1 cellular context compared by ENCODE assay signal in genomic region chr19:39409886-39410619, GRCh38.
A peak's percentile ranks its signal among the peaks of the same experiment; 100 is the strongest.
TF ChIP-seq lines count a peak whose summit lies in the region.

No MANE protein-coding gene starts in this region.

TF ChIP-seq in HepG2, 621 proteins besides CTCF, POLR2A, EP300 and RAD21 (continues in another document):
- peak; percentile 57; the same call in 1 of the 2 replicates for TF ChIP-seq ZNF710 (CRISPR knock-in tag; IDR thresholded peaks at IDR 0.05; ENCODE audit: borderline replicate concordance)
- TF ChIP-seq WIZ (CRISPR knock-in tag; IDR thresholded peaks at IDR 0.05) = no peak
- no peak; the same call in 1 of the 2 replicates for TF ChIP-seq ZNF788 (CRISPR knock-in tag; IDR thresholded peaks at IDR 0.05; ENCODE audit: borderline replicate concordance)
- TF ChIP-seq ZBTB7B (CRISPR knock-in tag; IDR thresholded peaks at IDR 0.05) = peak; percentile 73; the same call in 1 of the 2 replicates
- TF ChIP-seq HNF1A (IDR thresholded peaks at IDR 0.05; ENCODE audit: low read depth) = no peak
- TF ChIP-seq HNF1A (CRISPR knock-in tag; IDR thresholded peaks at IDR 0.05; ENCODE audit: borderline replicate concordance) = 0 out of 2 replicates have a peak, but pooled peaks have one; percentile 13
- peak; percentile 21; the same call in 1 of the 2 replicates for TF ChIP-seq ZBTB40 (IDR thresholded peaks at IDR 0.05)
- no peak for TF ChIP-seq ZBTB40 (CRISPR knock-in tag; IDR thresholded peaks at IDR 0.05)
- TF ChIP-seq ZFP91 (CRISPR knock-in tag; IDR thresholded peaks at IDR 0.05; ENCODE audit: borderline replicate concordance) = peak; percentile 74; the same call in 1 of the 2 replicates
- TF ChIP-seq ZNF563 (CRISPR knock-in tag; IDR thresholded peaks at IDR 0.05) = 0 out of 2 replicates have a peak, but pooled peaks have one; percentile 41
- peak; percentile 71; the same call in 1 of the 2 replicates for TF ChIP-seq ZNF543 (CRISPR knock-in tag; IDR thresholded peaks at IDR 0.05)
- peak; percentile 3; the same call in 1 of the 2 replicates for TF ChIP-seq FOXP1 (IDR thresholded peaks at IDR 0.05)
- TF ChIP-seq FOXP1 (CRISPR knock-in tag; IDR thresholded peaks at IDR 0.05) = no peak
- TF ChIP-seq HMGXB4 (CRISPR knock-in tag; IDR thresholded peaks at IDR 0.05; ENCODE audit: borderline replicate concordance in 1 of 2, low read depth in 1 of 2) = peak; percentile 40 to 54; a peak in 1 of 4 replicates
- no peak for TF ChIP-seq ZNF24 (IDR thresholded peaks at IDR 0.05)
- TF ChIP-seq SKIL (CRISPR knock-in tag; IDR thresholded peaks at IDR 0.05; ENCODE audit: borderline replicate concordance) = peak; percentile 40; the same call in 1 of the 2 replicates
- no peak for TF ChIP-seq SMC3 (IDR thresholded peaks at IDR 0.05; ENCODE audit: low read length)
- 0 out of 2 replicates have a peak, but pooled peaks have one; percentile 24 for TF ChIP-seq PRDM15 (CRISPR knock-in tag; IDR thresholded peaks at IDR 0.05)
- TF ChIP-seq ZNF691 (CRISPR knock-in tag; IDR thresholded peaks at IDR 0.05; ENCODE audit: borderline replicate concordance, low read depth) = peak; percentile 62; the same call in 1 of the 2 replicates
